In genomic region chr19:45020071-45020470, GRCh38 we compare ENCODE assay signal across 26 cellular contexts. TPM values are rescaled to one million over a fixed set of nuclear protein-coding genes. Genes with fewer than 3 reads are reported as not detected.
"Had no signal": no experiment of that assay in that cellular context is flagged by ENCODE, and none has a peak within 500 bp of the region (broad histone marks: within the 10 kb centered on the region; RNA-seq: fewer than 3 reads in every experiment).

No MANE protein-coding gene starts in this region.

- H3K4me1 ChIP-seq: Peyer's patch, SJSA1 had no signal

- H3K27ac ChIP-seq: adrenal gland, Peyer's patch, RWPE1, SJSA1 had no signal

- DNase-seq: activated CD4-positive, alpha-beta T cell treated with anti-CD3 and anti-CD28 coated beads for 48 hours; activated CD4-positive, alpha-beta T cell treated with anti-CD3 and anti-CD28 coated beads, Interleukin-2, amount 50 U/mL, for 4 hours; activated CD4-positive, CD25-positive, alpha-beta regulatory T cell treated with anti-CD3 and anti-CD28 coated beads, Interleukin-2, amount 50 U/mL, for 72 hours; activated CD8-positive, alpha-beta memory T cell treated with anti-CD3 and anti-CD28 coated beads, Interleukin-2, amount 50 U/mL, for 48 hours; activated CD8-positive, alpha-beta T cell treated with anti-CD3 and anti-CD28 coated beads, Interleukin-2, amount 10 ng/mL, durations not matched to agents 7 days and 5 days; activated naive CD4-positive, alpha-beta T cell treated with anti-CD3 and anti-CD28 coated beads, Interleukin-2, amount 50 U/mL, for 16 hours; activated naive CD8-positive, alpha-beta T cell treated with anti-CD3 and anti-CD28 coated beads, Interleukin-2, amount 10 ng/mL, durations not matched to agents 7 days and 5 days; activated T-cell treated with anti-CD3 and anti-CD28 coated beads, Interleukin-2, amount 50 U/mL, for 1 hour; adrenal gland; anterior cingulate cortex; MG63; NCI-H1092 treated with DMSO at 0.1 percent for 48 hours; NCI-H1417 treated with DMSO at 0.1 percent for 48 hours; NCI-H1694; NCI-H2029; NCI-H2107; NCI-H2171 treated with DMSO at 0.1 percent for 48 hours; NCI-H226; NCI-H526 treated with DMSO at 0.1 percent for 48 hours; Peyer's patch; Right ventricle myocardium superior; SW 1271 had no signal

- H3K27me3 Mint-ChIP-seq: activated naive CD8-positive, alpha-beta T cell treated with anti-CD3 and anti-CD28 coated beads, Interleukin-2, amount 10 ng/mL, durations not matched to agents 7 days and 5 days had no signal

- H3K9me3 Mint-ChIP-seq: activated naive CD8-positive, alpha-beta T cell treated with anti-CD3 and anti-CD28 coated beads, Interleukin-2, amount 10 ng/mL, durations not matched to agents 7 days and 5 days; WTC11 had no signal

- H3K9me3 ChIP-seq: adrenal gland, MG63, Peyer's patch, SJSA1 had no signal

- H3K36me3 Mint-ChIP-seq: activated naive CD8-positive, alpha-beta T cell treated with anti-CD3 and anti-CD28 coated beads, Interleukin-2, amount 10 ng/mL, durations not matched to agents 7 days and 5 days; WTC11 had no signal

- H3K4me3 ChIP-seq: adrenal gland, MG63, Peyer's patch, SJSA1 had no signal

- H3K36me3 ChIP-seq: adrenal gland, MG63 had no signal

- H3K4me3 Mint-ChIP-seq: activated CD8-positive, alpha-beta T cell treated with anti-CD3 and anti-CD28 coated beads, Interleukin-2, amount 10 ng/mL, durations not matched to agents 7 days and 5 days; activated naive CD8-positive, alpha-beta T cell treated with anti-CD3 and anti-CD28 coated beads, Interleukin-2, amount 10 ng/mL, durations not matched to agents 7 days and 5 days; WTC11 had no signal

- H3K27me3 ChIP-seq: adrenal gland, MG63, Peyer's patch, SJSA1 had no signal

- ATAC-seq: activated CD8-positive, alpha-beta T cell treated with anti-CD3 and anti-CD28 coated beads, Interleukin-2, amount 10 ng/mL, durations not matched to agents 7 days and 5 days; SK-N-SH treated with all-trans-retinoic acid at 6 μM for 48 hours; WTC11 had no signal

- H3K27ac Mint-ChIP-seq: activated CD8-positive, alpha-beta T cell treated with anti-CD3 and anti-CD28 coated beads, Interleukin-2, amount 10 ng/mL, durations not matched to agents 7 days and 5 days; activated naive CD8-positive, alpha-beta T cell treated with anti-CD3 and anti-CD28 coated beads, Interleukin-2, amount 10 ng/mL, durations not matched to agents 7 days and 5 days; WTC11 had no signal

RNA-seq across cellular contexts. Expression of gene ZNF296, which starts 56.2 kb away (rescaled TPM):
- total RNA-seq: SJSA1 had no signal
